Comparison of ENCODE assay signal across 26 cellular contexts in genomic region chr3:42690766-42691680, GRCh38. TPM values are rescaled to one million over a fixed set of nuclear protein-coding genes. Genes with fewer than 3 reads are reported as not detected.
A peak's percentile ranks its signal among the peaks of the same experiment; 100 is the strongest.
DNase-seq lines count a peak whose midpoint lies in the region; ATAC-seq, FAIRE-seq and TF ChIP-seq lines count a peak whose summit lies in the region.
"Had no signal": no experiment of that assay in that cellular context is flagged by ENCODE, and none has a peak within 500 bp of the region (broad histone marks: within the 10 kb centered on the region; RNA-seq: fewer than 3 reads in every experiment).

No MANE protein-coding gene starts in this region.

- H3K36me3 Mint-ChIP-seq in activated B cell treated with CpG ODN at 0.5 μM for 24 hours (ENCODE audit: low read depth) (no peaks in the 10 kb centered on the region), nephron progenitor cell (ENCODE audit: low read depth) (no peaks in the 10 kb centered on the region)
- no peaks in the 10 kb centered on the region for H3K36me3 Mint-ChIP-seq in naive thymus-derived CD4-positive, alpha-beta T cell
- H3K36me3 Mint-ChIP-seq: activated naive CD4-positive, alpha-beta T cell treated with anti-CD3 and anti-CD28 coated beads, Interleukin-2, amount 50 U/mL, for 24 hours had no signal

- no peaks in the 10 kb centered on the region for H3K36me3 ChIP-seq in lower lobe of right lung
- no peaks in the 10 kb centered on the region for H3K36me3 ChIP-seq in naive thymus-derived CD4-positive, alpha-beta T cell (ENCODE audit: control insufficient read depth in 2 of 3, insufficient read depth in 3 of 3, low read length in 3 of 3)
- H3K36me3 ChIP-seq: BE2C, prostate gland, SJCRH30, thyroid gland had no signal

- H3K4me3 Mint-ChIP-seq in activated B cell treated with CpG ODN at 0.5 μM for 24 hours (no peak overlapping the region), nephron progenitor cell (no peak overlapping the region)
- H3K4me3 Mint-ChIP-seq in naive thymus-derived CD4-positive, alpha-beta T cell = no peak overlapping the region
- H3K4me3 Mint-ChIP-seq: activated CD4-positive, alpha-beta memory T cell treated with anti-CD3 and anti-CD28 coated beads, Interleukin-2, amount 10 ng/mL, durations not matched to agents 7 days and 5 days; activated naive CD4-positive, alpha-beta T cell treated with anti-CD3 and anti-CD28 coated beads, Interleukin-2, amount 50 U/mL, for 24 hours had no signal

- no peaks in the 10 kb centered on the region for H3K9me3 ChIP-seq in lower lobe of right lung
- H3K9me3 ChIP-seq in naive thymus-derived CD4-positive, alpha-beta T cell (ENCODE audit: control insufficient read depth in 2 of 3, low read length in 3 of 3) = no peaks in the 10 kb centered on the region
- H3K9me3 ChIP-seq: BE2C, prostate gland, SJCRH30, thyroid gland had no signal

- TF ChIP-seq POLR2A in GM12891 (IDR thresholded peaks at IDR 0.05; ENCODE audit: low read depth, low read length) = no peak

- H3K4me1 Mint-ChIP-seq in activated B cell treated with CpG ODN at 0.5 μM for 24 hours = no peaks in the 10 kb centered on the region
- H3K4me1 Mint-ChIP-seq in naive thymus-derived CD4-positive, alpha-beta T cell = peaks cover 0 to 2% (median 0%) of the 10 kb centered on the region in 7 donors
- H3K4me1 Mint-ChIP-seq in nephron progenitor cell = no peaks in the 10 kb centered on the region
- H3K4me1 Mint-ChIP-seq: activated CD4-positive, alpha-beta memory T cell treated with anti-CD3 and anti-CD28 coated beads, Interleukin-2, amount 10 ng/mL, durations not matched to agents 7 days and 5 days; activated naive CD4-positive, alpha-beta T cell treated with anti-CD3 and anti-CD28 coated beads, Interleukin-2, amount 50 U/mL, for 24 hours had no signal

- no peaks in the 10 kb centered on the region for H3K4me1 ChIP-seq in lower lobe of right lung
- H3K4me1 ChIP-seq in naive thymus-derived CD4-positive, alpha-beta T cell (ENCODE audit: control insufficient read depth in 2 of 2, insufficient read depth in 2 of 2, low read length in 2 of 2) = no peaks in the 10 kb centered on the region
- H3K4me1 ChIP-seq: BE2C, prostate gland, SJCRH30 had no signal

- CTCF ChIA-PET in activated B cell treated with CpG ODN at 0.5 μM for 24 hours (lab: Charles Lee) = no interaction called here
- CTCF ChIA-PET in naive thymus-derived CD4-positive, alpha-beta T cell (lab: Charles Lee) = interaction anchor here (0.6 kb wide), 1 partner anchor 550 kb away, joined by 4 read pairs; no protein-coding TSS in a partner anchor

- no peaks in the 10 kb centered on the region for H3K9me3 Mint-ChIP-seq in activated B cell treated with CpG ODN at 0.5 μM for 24 hours
- H3K9me3 Mint-ChIP-seq in naive thymus-derived CD4-positive, alpha-beta T cell = peaks cover 0 to 2% (median 0%) of the 10 kb centered on the region in 11 donors
- H3K9me3 Mint-ChIP-seq in nephron progenitor cell = no peaks in the 10 kb centered on the region
- H3K9me3 Mint-ChIP-seq: activated CD4-positive, alpha-beta memory T cell treated with anti-CD3 and anti-CD28 coated beads, Interleukin-2, amount 10 ng/mL, durations not matched to agents 7 days and 5 days; activated naive CD4-positive, alpha-beta T cell treated with anti-CD3 and anti-CD28 coated beads, Interleukin-2, amount 50 U/mL, for 24 hours; nephron had no signal

- H3K27ac ChIP-seq in lower lobe of right lung (no peak overlapping the region), substantia nigra (ENCODE audit: low read depth, low read length, poor library complexity, severe bottlenecking) (peak overlapping the region; percentile 81)
- H3K27ac ChIP-seq in naive thymus-derived CD4-positive, alpha-beta T cell (ENCODE audit: low read depth, low read length) = no peak overlapping the region
- H3K27ac ChIP-seq: coronary artery, prostate gland, SJCRH30, thyroid gland, VCaP had no signal

- DNase-seq in GM12891 (ENCODE audit: insufficient read length, low spot score) = peak; percentile 11
- DNase-seq in activated B cell treated with CpG ODN at 0.5 μM for 24 hours = peak; percentile 9
- DNase-seq in lower lobe of right lung = peak; percentile 39
- DNase-seq in substantia nigra (lab: John Stamatoyannopoulos, UW) = peak in 3 of 49 donors; percentile 31 to 42 (median 31)
- DNase-seq in naive thymus-derived CD4-positive, alpha-beta T cell = no peak
- no peak for DNase-seq in nephron progenitor cell
- no peak for DNase-seq in GOT3 (lab: John Stamatoyannopoulos, UW)
- DNase-seq: activated CD4-positive, alpha-beta memory T cell treated with anti-CD3 and anti-CD28 coated beads, Interleukin-2, amount 10 ng/mL, durations not matched to agents 7 days and 5 days; BE2C; Calu3; HCEC 1CT; hippocampal formation; NCI-H1436 treated with DMSO at 0.1 percent for 48 hours; NCI-H2171; NCI-H526 treated with DMSO at 0.1 percent for 48 hours; SJCRH30; thyroid gland had no signal

- intact Hi-C loops in activated B cell treated with CpG ODN at 0.5 μM for 24 hours (cut with micrococcal nuclease) (no loop called here), lower lobe of right lung (cut with DNase I) (no loop called here)
- intact Hi-C loops in naive thymus-derived CD4-positive, alpha-beta T cell (cut with micrococcal nuclease) = no loop called here

- POLR2A ChIA-PET in activated B cell treated with CpG ODN at 0.5 μM for 24 hours (lab: Charles Lee) = no interaction called here
- POLR2A ChIA-PET in naive thymus-derived CD4-positive, alpha-beta T cell (lab: Charles Lee) = no interaction called here

- no peak overlapping the region for H3K4me3 ChIP-seq in lower lobe of right lung
- no peak overlapping the region for H3K4me3 ChIP-seq in naive thymus-derived CD4-positive, alpha-beta T cell (ENCODE audit: low read length)
- H3K4me3 ChIP-seq: coronary artery, prostate gland, SJCRH30, thyroid gland had no signal

- peaks cover 9% of the 10 kb centered on the region for H3K27me3 ChIP-seq in lower lobe of right lung (ENCODE audit: low read depth)
- no peaks in the 10 kb centered on the region for H3K27me3 ChIP-seq in naive thymus-derived CD4-positive, alpha-beta T cell (ENCODE audit: control insufficient read depth in 2 of 2, insufficient read depth in 2 of 2, low read length in 2 of 2)
- H3K27me3 ChIP-seq: BE2C, SJCRH30, thyroid gland had no signal

- H3K27me3 Mint-ChIP-seq in activated B cell treated with CpG ODN at 0.5 μM for 24 hours = no peaks in the 10 kb centered on the region
- H3K27me3 Mint-ChIP-seq in naive thymus-derived CD4-positive, alpha-beta T cell = peaks cover 0 to 8% (median 4%) of the 10 kb centered on the region in 5 donors
- peaks cover 19% of the 10 kb centered on the region for H3K27me3 Mint-ChIP-seq in nephron progenitor cell (ENCODE audit: low read depth, poor library complexity)

- ATAC-seq in activated B cell treated with CpG ODN at 0.5 μM for 24 hours (ENCODE audit: low read depth) (no peak), lower lobe of right lung (no peak)
- no peak for ATAC-seq in naive thymus-derived CD4-positive, alpha-beta T cell
- ATAC-seq: HepG2 had no signal

- TF ChIP-seq CTCF in activated B cell treated with CpG ODN at 0.5 μM for 24 hours (IDR thresholded peaks at IDR 0.05) (no peak), lower lobe of right lung (IDR thresholded peaks at IDR 0.05) (no peak), nephron progenitor cell (IDR thresholded peaks at IDR 0.05) (no peak)

- FAIRE-seq in GM12891 (lab: Jason Lieb, UNC) = no peak
- FAIRE-seq: G401.6, HepG2 had no signal

- no peak overlapping the region for H3K27ac Mint-ChIP-seq in activated B cell treated with CpG ODN at 0.5 μM for 24 hours
- H3K27ac Mint-ChIP-seq in naive thymus-derived CD4-positive, alpha-beta T cell = no peak overlapping the region
- no peak overlapping the region for H3K27ac Mint-ChIP-seq in nephron progenitor cell
- H3K27ac Mint-ChIP-seq: activated CD4-positive, alpha-beta memory T cell treated with anti-CD3 and anti-CD28 coated beads, Interleukin-2, amount 10 ng/mL, durations not matched to agents 7 days and 5 days; activated naive CD4-positive, alpha-beta T cell treated with anti-CD3 and anti-CD28 coated beads, Interleukin-2, amount 50 U/mL, for 24 hours; nephron had no signal

TF ChIP-seq in GM12891, 5 proteins besides CTCF, POLR2A, EP300 and RAD21:
- TF ChIP-seq TAF1 (IDR thresholded peaks at IDR 0.05; ENCODE audit: low read depth, low read length) = no peak
- TF ChIP-seq PAX5 (IDR thresholded peaks at IDR 0.05; ENCODE audit: insufficient read depth, low read length, severe bottlenecking) = no peak
- no peak for TF ChIP-seq POLR2AphosphoS5 (IDR thresholded peaks at IDR 0.05; ENCODE audit: low read depth, low read length)
- no peak for TF ChIP-seq POU2F2 (IDR thresholded peaks at IDR 0.05; ENCODE audit: low read depth, low read length)
- no peak for TF ChIP-seq SPI1 (IDR thresholded peaks at IDR 0.05; ENCODE audit: low read depth, low read length)

RNA-seq across cellular contexts. Expression of gene KLHL40, which starts 5.7 kb away (rescaled TPM):
- not detected for polyA plus RNA-seq in GM12891 (2012; ENCODE audit: low read depth, missing spikeins)
- not detected in 2 replicates for total RNA-seq in activated B cell treated with CpG ODN at 0.5 μM for 24 hours
- total RNA-seq in lower lobe of right lung = not detected
- not detected for total RNA-seq in naive thymus-derived CD4-positive, alpha-beta T cell
- not detected for polyA plus RNA-seq in naive thymus-derived CD4-positive, alpha-beta T cell
- total RNA-seq: activated CD4-positive, alpha-beta memory T cell treated with anti-CD3 and anti-CD28 coated beads, Interleukin-2, amount 10 ng/mL, durations not matched to agents 7 days and 5 days; Calu3; HepG2; M059J; T-helper 1 cell treated with Interleukin-12 subunit alpha and Interleukin-12 subunit beta and Interleukin-4 antibody, amounts not matched to agents 30 ng/mL and 1 ng/mL, for 36 hours; thyroid gland had no signal
- polyA plus RNA-seq: HepG2 had no signal

RNA-seq across cellular contexts. Expression of gene HHATL, which starts 11.6 kb away (rescaled TPM):
- polyA plus RNA-seq in GM12891 (2012; ENCODE audit: low read depth, missing spikeins) = not detected
- total RNA-seq in activated B cell treated with CpG ODN at 0.5 μM for 24 hours (not detected in 2 replicates), lower lobe of right lung (1.0 TPM)
- total RNA-seq in naive thymus-derived CD4-positive, alpha-beta T cell = not detected
- polyA plus RNA-seq in naive thymus-derived CD4-positive, alpha-beta T cell = not detected
- total RNA-seq: Calu3; HepG2; M059J; SJCRH30; T-helper 1 cell treated with Interleukin-12 subunit alpha and Interleukin-12 subunit beta and Interleukin-4 antibody, amounts not matched to agents 30 ng/mL and 1 ng/mL, for 36 hours had no signal

RNA-seq across cellular contexts. Expression of gene ZBTB47, which starts 37.5 kb away (rescaled TPM):
- polyA plus RNA-seq in GM12891 (2012; ENCODE audit: low read depth, missing spikeins) = 0.22 TPM
- total RNA-seq in activated B cell treated with CpG ODN at 0.5 μM for 24 hours (0.88 and 1.1 TPM in 2 replicates), lower lobe of right lung (20.0 TPM)
- 1 to 10 TPM in 4 of 5 experiments, under 1 TPM in 1; 0.38 to 3.8 (median 1.6) TPM for total RNA-seq in naive thymus-derived CD4-positive, alpha-beta T cell
- not detected for polyA plus RNA-seq in naive thymus-derived CD4-positive, alpha-beta T cell

Comparison
In these comparisons a context has a peak if more than half of its experiments do, and no peak if none do; other contexts are left out.
1. DNase-seq: peak in GM12891 (single experiment), activated B cell treated with CpG ODN at 0.5 μM for 24 hours (single experiment) and lower lobe of right lung (single experiment); none in naive thymus-derived CD4-positive, alpha-beta T cell (0 of 9), nephron progenitor cell (single experiment) and GOT3 (single experiment).